Comparison of ENCODE assay signal across 28 cellular contexts in genomic region chr15:74062236-74062635, GRCh38. TPM values are rescaled to one million over a fixed set of nuclear protein-coding genes. Genes with fewer than 3 reads are reported as not detected.
"Had no signal": no experiment of that assay in that cellular context is flagged by ENCODE, and none has a peak within 500 bp of the region (broad histone marks: within the 10 kb centered on the region; RNA-seq: fewer than 3 reads in every experiment).

No MANE protein-coding gene starts in this region.

- H3K4me3 ChIP-seq: coronary artery, esophagus muscularis mucosa, gastrocnemius medialis had no signal

- DNase-seq: activated CD4-positive, alpha-beta T cell treated with anti-CD3 and anti-CD28 coated beads for 1 hour; activated CD4-positive, alpha-beta T cell treated with anti-CD3 and anti-CD28 coated beads for 4 hours; activated CD4-positive, alpha-beta T cell treated with anti-CD3 and anti-CD28 coated beads, Interleukin-2, amount 50 U/mL, for 1 hour; activated CD4-positive, CD25-positive, alpha-beta regulatory T cell; activated CD8-positive, alpha-beta memory T cell treated with anti-CD3 and anti-CD28 coated beads for 24 hours; activated CD8-positive, alpha-beta T cell treated with anti-CD3 and anti-CD28 coated beads for 36 hours; activated effector memory CD4-positive, alpha-beta T cell treated with Interleukin-2 at 50 U/mL for 16 hours; activated gamma-delta T cell treated with Interleukin-2 at 50 U/mL for 16 hours; activated naive CD4-positive, alpha-beta T cell treated with anti-CD3 and anti-CD28 coated beads for 36 hours; activated T-cell treated with anti-CD3 and anti-CD28 coated beads, Interleukin-2, amount 50 U/mL, for 4 hours; amniotic stem cell; anterior cingulate cortex; brain microvascular endothelial cell; effector CD4-positive, alpha-beta T cell; effector memory CD8-positive, alpha-beta T cell; erythroblast; foreskin keratinocyte; gastrocnemius medialis; glutamatergic neuron; T-helper 2 cell had no signal

- H3K9me3 Mint-ChIP-seq: activated CD8-positive, alpha-beta T cell treated with anti-CD3 and anti-CD28 coated beads for 36 hours; activated naive CD4-positive, alpha-beta T cell treated with anti-CD3 and anti-CD28 coated beads for 36 hours; activated naive CD4-positive, alpha-beta T cell treated with anti-CD3 and anti-CD28 coated beads, Interleukin-2, amount 50 U/mL, for 24 hours; activated T-cell treated with anti-CD3 and anti-CD28 coated beads, Interleukin-2, amount 50 U/mL, for 4 hours; activated T-helper 17 cell treated with anti-CD3 and anti-CD28 coated beads, Interleukin-2, amount 50 U/mL, for 72 hours; central memory CD8-positive, alpha-beta T cell; dendritic cell treated with granulocyte-macrophage colony-stimulating factor and Interleukin-4, amounts not matched to agents 40 ng/mL and 50 ng/mL, for 4 days; effector memory CD8-positive, alpha-beta T cell had no signal

- H3K27ac Mint-ChIP-seq: activated CD8-positive, alpha-beta T cell treated with anti-CD3 and anti-CD28 coated beads for 36 hours; activated naive CD4-positive, alpha-beta T cell treated with anti-CD3 and anti-CD28 coated beads for 36 hours; activated naive CD4-positive, alpha-beta T cell treated with anti-CD3 and anti-CD28 coated beads, Interleukin-2, amount 50 U/mL, for 24 hours; activated T-helper 17 cell treated with anti-CD3 and anti-CD28 coated beads, Interleukin-2, amount 50 U/mL, for 72 hours; dendritic cell treated with granulocyte-macrophage colony-stimulating factor and Interleukin-4, amounts not matched to agents 40 ng/mL and 50 ng/mL, for 4 days; effector memory CD8-positive, alpha-beta T cell had no signal

- H3K27me3 ChIP-seq: brain microvascular endothelial cell, gastrocnemius medialis had no signal

- H3K9me3 ChIP-seq: esophagus muscularis mucosa, gastrocnemius medialis had no signal

- ATAC-seq: activated CD8-positive, alpha-beta T cell treated with anti-CD3 and anti-CD28 coated beads for 36 hours; activated T-cell treated with anti-CD3 and anti-CD28 coated beads, Interleukin-2, amount 50 U/mL, for 4 hours; activated T-helper 17 cell treated with anti-CD3 and anti-CD28 coated beads, Interleukin-2, amount 50 U/mL, for 72 hours; effector memory CD8-positive, alpha-beta T cell; foreskin keratinocyte; gastrocnemius medialis had no signal

- H3K4me3 Mint-ChIP-seq: activated CD8-positive, alpha-beta T cell treated with anti-CD3 and anti-CD28 coated beads for 36 hours; activated naive CD4-positive, alpha-beta T cell treated with anti-CD3 and anti-CD28 coated beads for 36 hours; activated naive CD4-positive, alpha-beta T cell treated with anti-CD3 and anti-CD28 coated beads, Interleukin-2, amount 50 U/mL, for 24 hours; activated T-cell treated with anti-CD3 and anti-CD28 coated beads, Interleukin-2, amount 50 U/mL, for 4 hours; activated T-helper 17 cell treated with anti-CD3 and anti-CD28 coated beads, Interleukin-2, amount 50 U/mL, for 72 hours; central memory CD8-positive, alpha-beta T cell; dendritic cell treated with granulocyte-macrophage colony-stimulating factor and Interleukin-4, amounts not matched to agents 40 ng/mL and 50 ng/mL, for 4 days; effector memory CD8-positive, alpha-beta T cell had no signal

- H3K27ac ChIP-seq: brain microvascular endothelial cell, coronary artery, esophagus muscularis mucosa, foreskin keratinocyte, gastrocnemius medialis had no signal

- H3K27me3 Mint-ChIP-seq: activated naive CD4-positive, alpha-beta T cell treated with anti-CD3 and anti-CD28 coated beads, Interleukin-2, amount 50 U/mL, for 24 hours; activated T-helper 17 cell treated with anti-CD3 and anti-CD28 coated beads, Interleukin-2, amount 50 U/mL, for 72 hours had no signal

- H3K4me1 ChIP-seq: esophagus muscularis mucosa, foreskin keratinocyte, gastrocnemius medialis had no signal

- H3K36me3 ChIP-seq: brain microvascular endothelial cell, esophagus muscularis mucosa, gastrocnemius medialis had no signal

RNA-seq across cellular contexts. Expression of gene GOLGA6A, which starts 20.1 kb away (rescaled TPM):
- total RNA-seq: activated CD8-positive, alpha-beta T cell treated with anti-CD3 and anti-CD28 coated beads for 36 hours; activated T-cell treated with anti-CD3 and anti-CD28 coated beads, Interleukin-2, amount 50 U/mL, for 4 hours; bronchial epithelial cell; cardiac septum; foreskin keratinocyte had no signal
- polyA plus RNA-seq: foreskin keratinocyte had no signal
